Comparison of ENCODE assay signal across 1 cellular context in genomic region chr11:76698321-76699043, GRCh38.
TF ChIP-seq lines count a peak whose summit lies in the region.

No MANE protein-coding gene starts in this region.

TF ChIP-seq in K562, 482 proteins besides CTCF, POLR2A, EP300 and RAD21 (continued from another document and continues in another):
- TF ChIP-seq, protein P1, sequence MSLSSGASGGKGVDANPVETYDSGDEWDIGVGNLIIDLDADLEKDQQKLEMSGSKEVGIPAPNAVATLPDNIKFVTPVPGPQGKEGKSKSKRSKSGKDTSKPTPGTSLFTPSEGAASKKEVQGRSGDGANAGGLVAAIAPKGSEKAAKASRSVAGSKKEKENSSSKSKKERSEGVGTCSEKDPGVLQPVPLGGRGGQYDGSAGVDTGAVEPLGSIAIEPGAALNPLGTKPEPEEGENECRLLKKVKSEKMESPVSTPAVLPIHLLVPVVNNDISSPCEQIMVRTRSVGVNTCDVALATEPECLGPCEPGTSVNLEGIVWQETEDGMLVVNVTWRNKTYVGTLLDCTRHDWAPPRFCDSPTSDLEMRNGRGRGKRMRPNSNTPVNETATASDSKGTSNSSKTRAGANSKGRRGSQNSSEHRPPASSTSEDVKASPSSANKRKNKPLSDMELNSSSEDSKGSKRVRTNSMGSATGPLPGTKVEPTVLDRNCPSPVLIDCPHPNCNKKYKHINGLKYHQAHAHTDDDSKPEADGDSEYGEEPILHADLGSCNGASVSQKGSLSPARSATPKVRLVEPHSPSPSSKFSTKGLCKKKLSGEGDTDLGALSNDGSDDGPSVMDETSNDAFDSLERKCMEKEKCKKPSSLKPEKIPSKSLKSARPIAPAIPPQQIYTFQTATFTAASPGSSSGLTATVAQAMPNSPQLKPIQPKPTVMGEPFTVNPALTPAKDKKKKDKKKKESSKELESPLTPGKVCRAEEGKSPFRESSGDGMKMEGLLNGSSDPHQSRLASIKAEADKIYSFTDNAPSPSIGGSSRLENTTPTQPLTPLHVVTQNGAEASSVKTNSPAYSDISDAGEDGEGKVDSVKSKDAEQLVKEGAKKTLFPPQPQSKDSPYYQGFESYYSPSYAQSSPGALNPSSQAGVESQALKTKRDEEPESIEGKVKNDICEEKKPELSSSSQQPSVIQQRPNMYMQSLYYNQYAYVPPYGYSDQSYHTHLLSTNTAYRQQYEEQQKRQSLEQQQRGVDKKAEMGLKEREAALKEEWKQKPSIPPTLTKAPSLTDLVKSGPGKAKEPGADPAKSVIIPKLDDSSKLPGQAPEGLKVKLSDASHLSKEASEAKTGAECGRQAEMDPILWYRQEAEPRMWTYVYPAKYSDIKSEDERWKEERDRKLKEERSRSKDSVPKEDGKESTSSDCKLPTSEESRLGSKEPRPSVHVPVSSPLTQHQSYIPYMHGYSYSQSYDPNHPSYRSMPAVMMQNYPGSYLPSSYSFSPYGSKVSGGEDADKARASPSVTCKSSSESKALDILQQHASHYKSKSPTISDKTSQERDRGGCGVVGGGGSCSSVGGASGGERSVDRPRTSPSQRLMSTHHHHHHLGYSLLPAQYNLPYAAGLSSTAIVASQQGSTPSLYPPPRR (CRISPR knock-in tag; IDR thresholded peaks at IDR 0.05; ENCODE audit: borderline replicate concordance), result 0 out of 2 replicates have a peak, but pooled peaks have one; percentile 55
- TF ChIP-seq ZNF316 (IDR thresholded peaks at IDR 0.05) (no peak), GATAD2A (IDR thresholded peaks at IDR 0.05) (peak; percentile 70; the same call in 1 of the 2 replicates), ZNF551 (CRISPR knock-in tag; IDR thresholded peaks at IDR 0.05) (no peak), ZNF121 (CRISPR knock-in tag; conservative IDR thresholded peaks at IDR 0.05) (no peak), ARID2 (IDR thresholded peaks at IDR 0.05) (peak; percentile 11; the same call in 1 of the 2 replicates), SMARCA5 (IDR thresholded peaks at IDR 0.05) (peak; percentile 69; the same call in 1 of the 2 replicates), DEAF1 (CRISPR knock-in tag; IDR thresholded peaks at IDR 0.05) (peak; percentile 43), ZNF695 (CRISPR knock-in tag; IDR thresholded peaks at IDR 0.05) (no peak), SREBF2 (CRISPR knock-in tag; IDR thresholded peaks at IDR 0.05) (no peak), TAL1 (IDR thresholded peaks at IDR 0.05) (0 out of 2 replicates have a peak, but pooled peaks have one; percentile 8), CTCFL (IDR thresholded peaks at IDR 0.05; ENCODE audit: borderline replicate concordance, insufficient read depth, low read depth, low read length, poor library complexity, severe bottlenecking) (peak; percentile 58), NFRKB (IDR thresholded peaks at IDR 0.05; ENCODE audit: low read depth) (0 out of 2 replicates have a peak, but pooled peaks have one; percentile 25), WHSC1 (IDR thresholded peaks at IDR 0.05; ENCODE audit: low read length) (peak; percentile 13), PHTF2 (CRISPR knock-in tag; IDR thresholded peaks at IDR 0.05) (no peak), KLF16 (IDR thresholded peaks at IDR 0.05) (peak; percentile 20; the same call in 1 of the 2 replicates), SPI1 (IDR thresholded peaks at IDR 0.05; ENCODE audit: borderline replicate concordance, low read depth, low read length) (no peak), MAZ (CRISPR knock-in tag; conservative IDR thresholded peaks at IDR 0.05 in 1 of 2, IDR thresholded peaks at IDR 0.05 in 1 of 2) (0 out of 4 replicates have a peak, but pooled peaks of 1 of the 2 experiments have one; percentile 8), MTA2 (IDR thresholded peaks at IDR 0.05; ENCODE audit: low read depth) (0 out of 2 replicates have a peak, but pooled peaks have one; percentile 16), SMAD1 (IDR thresholded peaks at IDR 0.05; ENCODE audit: low read depth, low read length, partially characterized antibody) (no peak), EGR1 (conservative IDR thresholded peaks at IDR 0.05) (peak; percentile 80), HNRNPL (IDR thresholded peaks at IDR 0.05; ENCODE audit: low read depth, low read length) (no peak), ZNF212 (CRISPR knock-in tag; IDR thresholded peaks at IDR 0.05) (no peak), BRD9 (IDR thresholded peaks at IDR 0.05; ENCODE audit: low read depth, partially characterized antibody) (peak; percentile 84), CC2D1A (IDR thresholded peaks at IDR 0.05) (peak; percentile 48; the same call in 1 of the 2 replicates), HNRNPUL1 (IDR thresholded peaks at IDR 0.05; ENCODE audit: low read length) (no peak), TRIM24 (IDR thresholded peaks at IDR 0.05) (no peak), FOXK2 (conservative IDR thresholded peaks at IDR 0.05 in 1 of 2, IDR thresholded peaks at IDR 0.05 in 1 of 2; ENCODE audit: low read depth in 2 of 2) (peak; percentile 12 to 28; a peak in 1 of 4 replicates), RUNX1 (IDR thresholded peaks at IDR 0.05; ENCODE audit: low read depth) (no peak), TEAD4 (IDR thresholded peaks at IDR 0.05; ENCODE audit: low read length) (no peak), TEAD4 (CRISPR knock-in tag; IDR thresholded peaks at IDR 0.05; ENCODE audit: borderline replicate concordance) (no peak), TAF1 (IDR thresholded peaks at IDR 0.05; ENCODE audit: control insufficient read depth, extremely low read depth, insufficient read depth, low read length, severe bottlenecking) (no peak), ZNF655 (CRISPR knock-in tag; IDR thresholded peaks at IDR 0.05) (no peak), ZFP36 (IDR thresholded peaks at IDR 0.05; ENCODE audit: low read depth, low read length, partially characterized antibody) (no peak), RBM17 (IDR thresholded peaks at IDR 0.05; ENCODE audit: borderline replicate concordance, low read depth, low read length) (no peak), RBM22 (IDR thresholded peaks at IDR 0.05; ENCODE audit: low read depth, low read length, poor library complexity, severe bottlenecking) (no peak), ZNF324 (CRISPR knock-in tag; IDR thresholded peaks at IDR 0.05) (no peak), SP1 (CRISPR knock-in tag; IDR thresholded peaks at IDR 0.05) (peak; percentile 10; the same call in 1 of the 2 replicates), CBX3 (IDR thresholded peaks at IDR 0.05; ENCODE audit: borderline replicate concordance in 1 of 2, low read length in 2 of 2) (no peak), RCOR1 (IDR thresholded peaks at IDR 0.05; ENCODE audit: borderline replicate concordance in 1 of 2, low read depth in 2 of 2, low read length in 2 of 2) (0 out of 4 replicates have a peak, but pooled peaks of 1 of the 2 experiments have one; percentile 24), SIRT6 (IDR thresholded peaks at IDR 0.05; ENCODE audit: low read depth, low read length) (no peak), MYNN (IDR thresholded peaks at IDR 0.05) (0 out of 2 replicates have a peak, but pooled peaks have one; percentile 35), MYNN (CRISPR knock-in tag; IDR thresholded peaks at IDR 0.05) (no peak), SUPT5H (IDR thresholded peaks at IDR 0.05) (no peak)
- TF ChIP-seq, protein P2, sequence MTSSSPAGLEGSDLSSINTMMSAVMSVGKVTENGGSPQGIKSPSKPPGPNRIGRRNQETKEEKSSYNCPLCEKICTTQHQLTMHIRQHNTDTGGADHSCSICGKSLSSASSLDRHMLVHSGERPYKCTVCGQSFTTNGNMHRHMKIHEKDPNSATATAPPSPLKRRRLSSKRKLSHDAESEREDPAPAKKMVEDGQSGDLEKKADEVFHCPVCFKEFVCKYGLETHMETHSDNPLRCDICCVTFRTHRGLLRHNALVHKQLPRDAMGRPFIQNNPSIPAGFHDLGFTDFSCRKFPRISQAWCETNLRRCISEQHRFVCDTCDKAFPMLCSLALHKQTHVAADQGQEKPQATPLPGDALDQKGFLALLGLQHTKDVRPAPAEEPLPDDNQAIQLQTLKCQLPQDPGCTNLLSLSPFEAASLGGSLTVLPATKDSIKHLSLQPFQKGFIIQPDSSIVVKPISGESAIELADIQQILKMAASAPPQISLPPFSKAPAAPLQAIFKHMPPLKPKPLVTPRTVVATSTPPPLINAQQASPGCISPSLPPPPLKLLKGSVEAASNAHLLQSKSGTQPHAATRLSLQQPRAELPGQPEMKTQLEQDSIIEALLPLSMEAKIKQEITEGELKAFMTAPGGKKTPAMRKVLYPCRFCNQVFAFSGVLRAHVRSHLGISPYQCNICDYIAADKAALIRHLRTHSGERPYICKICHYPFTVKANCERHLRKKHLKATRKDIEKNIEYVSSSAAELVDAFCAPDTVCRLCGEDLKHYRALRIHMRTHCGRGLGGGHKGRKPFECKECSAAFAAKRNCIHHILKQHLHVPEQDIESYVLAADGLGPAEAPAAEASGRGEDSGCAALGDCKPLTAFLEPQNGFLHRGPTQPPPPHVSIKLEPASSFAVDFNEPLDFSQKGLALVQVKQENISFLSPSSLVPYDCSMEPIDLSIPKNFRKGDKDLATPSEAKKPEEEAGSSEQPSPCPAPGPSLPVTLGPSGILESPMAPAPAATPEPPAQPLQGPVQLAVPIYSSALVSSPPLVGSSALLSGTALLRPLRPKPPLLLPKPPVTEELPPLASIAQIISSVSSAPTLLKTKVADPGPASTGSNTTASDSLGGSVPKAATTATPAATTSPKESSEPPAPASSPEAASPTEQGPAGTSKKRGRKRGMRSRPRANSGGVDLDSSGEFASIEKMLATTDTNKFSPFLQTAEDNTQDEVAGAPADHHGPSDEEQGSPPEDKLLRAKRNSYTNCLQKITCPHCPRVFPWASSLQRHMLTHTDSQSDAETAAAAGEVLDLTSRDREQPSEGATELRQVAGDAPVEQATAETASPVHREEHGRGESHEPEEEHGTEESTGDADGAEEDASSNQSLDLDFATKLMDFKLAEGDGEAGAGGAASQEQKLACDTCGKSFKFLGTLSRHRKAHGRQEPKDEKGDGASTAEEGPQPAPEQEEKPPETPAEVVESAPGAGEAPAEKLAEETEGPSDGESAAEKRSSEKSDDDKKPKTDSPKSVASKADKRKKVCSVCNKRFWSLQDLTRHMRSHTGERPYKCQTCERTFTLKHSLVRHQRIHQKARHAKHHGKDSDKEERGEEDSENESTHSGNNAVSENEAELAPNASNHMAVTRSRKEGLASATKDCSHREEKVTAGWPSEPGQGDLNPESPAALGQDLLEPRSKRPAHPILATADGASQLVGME (CRISPR knock-in tag; IDR thresholded peaks at IDR 0.05), result 0 out of 2 replicates have a peak, but pooled peaks have one; percentile 26
- TF ChIP-seq, protein P3, sequence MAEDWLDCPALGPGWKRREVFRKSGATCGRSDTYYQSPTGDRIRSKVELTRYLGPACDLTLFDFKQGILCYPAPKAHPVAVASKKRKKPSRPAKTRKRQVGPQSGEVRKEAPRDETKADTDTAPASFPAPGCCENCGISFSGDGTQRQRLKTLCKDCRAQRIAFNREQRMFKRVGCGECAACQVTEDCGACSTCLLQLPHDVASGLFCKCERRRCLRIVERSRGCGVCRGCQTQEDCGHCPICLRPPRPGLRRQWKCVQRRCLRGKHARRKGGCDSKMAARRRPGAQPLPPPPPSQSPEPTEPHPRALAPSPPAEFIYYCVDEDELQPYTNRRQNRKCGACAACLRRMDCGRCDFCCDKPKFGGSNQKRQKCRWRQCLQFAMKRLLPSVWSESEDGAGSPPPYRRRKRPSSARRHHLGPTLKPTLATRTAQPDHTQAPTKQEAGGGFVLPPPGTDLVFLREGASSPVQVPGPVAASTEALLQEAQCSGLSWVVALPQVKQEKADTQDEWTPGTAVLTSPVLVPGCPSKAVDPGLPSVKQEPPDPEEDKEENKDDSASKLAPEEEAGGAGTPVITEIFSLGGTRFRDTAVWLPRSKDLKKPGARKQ (CRISPR knock-in tag; IDR thresholded peaks at IDR 0.05), result no peak
- TF ChIP-seq, protein P4, sequence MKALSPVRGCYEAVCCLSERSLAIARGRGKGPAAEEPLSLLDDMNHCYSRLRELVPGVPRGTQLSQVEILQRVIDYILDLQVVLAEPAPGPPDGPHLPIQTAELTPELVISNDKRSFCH (CRISPR knock-in tag; IDR thresholded peaks at IDR 0.05), result no peak
- TF ChIP-seq, protein P4 (tag; IDR thresholded peaks at IDR 0.05), result no peak
- TF ChIP-seq, protein P5, sequence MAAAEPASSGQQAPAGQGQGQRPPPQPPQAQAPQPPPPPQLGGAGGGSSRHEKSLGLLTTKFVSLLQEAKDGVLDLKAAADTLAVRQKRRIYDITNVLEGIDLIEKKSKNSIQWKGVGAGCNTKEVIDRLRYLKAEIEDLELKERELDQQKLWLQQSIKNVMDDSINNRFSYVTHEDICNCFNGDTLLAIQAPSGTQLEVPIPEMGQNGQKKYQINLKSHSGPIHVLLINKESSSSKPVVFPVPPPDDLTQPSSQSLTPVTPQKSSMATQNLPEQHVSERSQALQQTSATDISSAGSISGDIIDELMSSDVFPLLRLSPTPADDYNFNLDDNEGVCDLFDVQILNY (CRISPR knock-in tag; IDR thresholded peaks at IDR 0.05), result 0 out of 2 replicates have a peak, but pooled peaks have one; percentile 75
